1 cellular context compared by ENCODE assay signal in the genomic region with DNA sequence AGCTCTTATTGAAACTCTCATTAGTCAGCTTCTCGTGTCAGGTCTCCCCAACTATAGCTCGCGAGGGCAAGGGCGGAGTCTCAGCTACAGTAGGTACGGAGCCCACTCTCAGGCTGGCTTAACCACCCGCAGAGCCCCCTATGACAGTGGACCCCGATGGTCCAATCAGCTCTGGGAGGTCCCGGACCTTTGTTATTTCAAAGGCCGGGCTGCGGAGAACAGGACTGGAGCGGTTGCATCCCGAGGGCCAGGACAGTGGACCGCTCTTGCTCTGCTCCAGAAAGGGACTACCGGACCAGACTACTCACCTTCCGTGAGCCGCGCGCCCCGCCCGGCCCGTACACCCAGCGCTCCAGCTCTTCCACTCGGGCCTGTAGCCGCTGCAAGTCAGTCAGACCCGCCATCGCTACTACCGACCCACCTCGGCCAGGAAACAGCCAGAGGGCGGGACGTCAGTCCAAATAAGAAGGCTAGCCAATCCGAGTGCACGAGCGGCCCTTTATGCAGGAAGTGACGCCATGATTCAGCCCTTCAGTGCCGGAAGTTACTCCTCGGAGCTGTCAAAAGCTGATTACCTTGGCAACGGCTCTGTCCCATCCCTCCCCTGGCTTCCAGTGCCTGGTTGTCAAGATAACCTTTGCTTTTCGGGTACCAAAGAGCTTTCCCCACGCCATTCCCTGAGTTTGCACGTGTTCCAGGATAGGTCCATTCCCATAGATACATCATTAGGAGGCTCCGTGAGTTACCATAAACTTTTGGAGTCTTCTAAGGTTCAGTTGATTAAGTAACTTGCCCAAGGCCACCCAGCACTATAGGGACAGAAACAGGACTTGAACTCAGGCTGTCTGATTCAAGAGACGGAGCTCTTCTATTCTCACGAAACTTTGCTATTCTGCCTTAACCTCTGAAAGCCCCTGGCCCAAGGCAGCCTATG.
TF ChIP-seq lines count a peak whose summit lies in the region.

A gene (minus strand): TSS at position 435 of the 934 bp plus-strand sequence. CDS start 31 bp downstream, at position 404.

TF ChIP-seq in K562, 482 proteins besides CTCF, POLR2A, EP300 and RAD21 (continued from another document and continues in another):
- TF ChIP-seq, protein P1, sequence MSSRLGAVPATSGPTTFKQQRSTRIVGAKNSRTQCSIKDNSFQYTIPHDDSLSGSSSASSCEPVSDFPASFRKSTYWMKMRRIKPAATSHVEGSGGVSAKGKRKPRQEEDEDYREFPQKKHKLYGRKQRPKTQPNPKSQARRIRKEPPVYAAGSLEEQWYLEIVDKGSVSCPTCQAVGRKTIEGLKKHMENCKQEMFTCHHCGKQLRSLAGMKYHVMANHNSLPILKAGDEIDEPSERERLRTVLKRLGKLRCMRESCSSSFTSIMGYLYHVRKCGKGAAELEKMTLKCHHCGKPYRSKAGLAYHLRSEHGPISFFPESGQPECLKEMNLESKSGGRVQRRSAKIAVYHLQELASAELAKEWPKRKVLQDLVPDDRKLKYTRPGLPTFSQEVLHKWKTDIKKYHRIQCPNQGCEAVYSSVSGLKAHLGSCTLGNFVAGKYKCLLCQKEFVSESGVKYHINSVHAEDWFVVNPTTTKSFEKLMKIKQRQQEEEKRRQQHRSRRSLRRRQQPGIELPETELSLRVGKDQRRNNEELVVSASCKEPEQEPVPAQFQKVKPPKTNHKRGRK (tag; IDR thresholded peaks at IDR 0.05) = no peak
- TF ChIP-seq PTRF (tag; IDR thresholded peaks at IDR 0.05) = no peak
- TF ChIP-seq, protein P2, sequence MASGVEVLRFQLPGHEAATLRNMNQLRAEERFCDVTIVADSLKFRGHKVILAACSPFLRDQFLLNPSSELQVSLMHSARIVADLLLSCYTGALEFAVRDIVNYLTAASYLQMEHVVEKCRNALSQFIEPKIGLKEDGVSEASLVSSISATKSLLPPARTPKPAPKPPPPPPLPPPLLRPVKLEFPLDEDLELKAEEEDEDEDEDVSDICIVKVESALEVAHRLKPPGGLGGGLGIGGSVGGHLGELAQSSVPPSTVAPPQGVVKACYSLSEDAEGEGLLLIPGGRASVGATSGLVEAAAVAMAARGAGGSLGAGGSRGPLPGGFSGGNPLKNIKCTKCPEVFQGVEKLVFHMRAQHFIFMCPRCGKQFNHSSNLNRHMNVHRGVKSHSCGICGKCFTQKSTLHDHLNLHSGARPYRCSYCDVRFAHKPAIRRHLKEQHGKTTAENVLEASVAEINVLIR (CRISPR knock-in tag; IDR thresholded peaks at IDR 0.05) = peak; percentile 72
- peak; percentile 22; the same call in 1 of the 2 replicates for TF ChIP-seq EP400 (IDR thresholded peaks at IDR 0.05)
- no peak for TF ChIP-seq CBX8 (IDR thresholded peaks at IDR 0.05; ENCODE audit: borderline replicate concordance, extremely low read depth, low read depth, low read length, poor library complexity, severe bottlenecking)
- no peak for TF ChIP-seq HNRNPL (IDR thresholded peaks at IDR 0.05; ENCODE audit: low read depth, low read length)
- TF ChIP-seq DPF2 (IDR thresholded peaks at IDR 0.05) = no peak
- TF ChIP-seq GATA2 (CRISPR knock-in tag; IDR thresholded peaks at IDR 0.05) = no peak
- no peak for TF ChIP-seq ZNF133 (CRISPR knock-in tag; IDR thresholded peaks at IDR 0.05)
- TF ChIP-seq, protein P3, sequence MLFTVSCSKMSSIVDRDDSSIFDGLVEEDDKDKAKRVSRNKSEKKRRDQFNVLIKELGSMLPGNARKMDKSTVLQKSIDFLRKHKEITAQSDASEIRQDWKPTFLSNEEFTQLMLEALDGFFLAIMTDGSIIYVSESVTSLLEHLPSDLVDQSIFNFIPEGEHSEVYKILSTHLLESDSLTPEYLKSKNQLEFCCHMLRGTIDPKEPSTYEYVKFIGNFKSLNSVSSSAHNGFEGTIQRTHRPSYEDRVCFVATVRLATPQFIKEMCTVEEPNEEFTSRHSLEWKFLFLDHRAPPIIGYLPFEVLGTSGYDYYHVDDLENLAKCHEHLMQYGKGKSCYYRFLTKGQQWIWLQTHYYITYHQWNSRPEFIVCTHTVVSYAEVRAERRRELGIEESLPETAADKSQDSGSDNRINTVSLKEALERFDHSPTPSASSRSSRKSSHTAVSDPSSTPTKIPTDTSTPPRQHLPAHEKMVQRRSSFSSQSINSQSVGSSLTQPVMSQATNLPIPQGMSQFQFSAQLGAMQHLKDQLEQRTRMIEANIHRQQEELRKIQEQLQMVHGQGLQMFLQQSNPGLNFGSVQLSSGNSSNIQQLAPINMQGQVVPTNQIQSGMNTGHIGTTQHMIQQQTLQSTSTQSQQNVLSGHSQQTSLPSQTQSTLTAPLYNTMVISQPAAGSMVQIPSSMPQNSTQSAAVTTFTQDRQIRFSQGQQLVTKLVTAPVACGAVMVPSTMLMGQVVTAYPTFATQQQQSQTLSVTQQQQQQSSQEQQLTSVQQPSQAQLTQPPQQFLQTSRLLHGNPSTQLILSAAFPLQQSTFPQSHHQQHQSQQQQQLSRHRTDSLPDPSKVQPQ (CRISPR knock-in tag; IDR thresholded peaks at IDR 0.05; ENCODE audit: borderline replicate concordance) = no peak
- TF ChIP-seq SAP30 (IDR thresholded peaks at IDR 0.05; ENCODE audit: borderline replicate concordance, insufficient read depth, low read depth, low read length, poor library complexity, severe bottlenecking) = peak; percentile 49
- TF ChIP-seq ZNF140 (CRISPR knock-in tag; IDR thresholded peaks at IDR 0.05) = no peak
- TF ChIP-seq CBX2 (IDR thresholded peaks at IDR 0.05; ENCODE audit: insufficient read depth, low read length, poor library complexity, severe bottlenecking) = no peak
- TF ChIP-seq, protein P4, sequence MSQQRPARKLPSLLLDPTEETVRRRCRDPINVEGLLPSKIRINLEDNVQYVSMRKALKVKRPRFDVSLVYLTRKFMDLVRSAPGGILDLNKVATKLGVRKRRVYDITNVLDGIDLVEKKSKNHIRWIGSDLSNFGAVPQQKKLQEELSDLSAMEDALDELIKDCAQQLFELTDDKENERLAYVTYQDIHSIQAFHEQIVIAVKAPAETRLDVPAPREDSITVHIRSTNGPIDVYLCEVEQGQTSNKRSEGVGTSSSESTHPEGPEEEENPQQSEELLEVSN (IDR thresholded peaks at IDR 0.05; ENCODE audit: borderline replicate concordance in 1 of 2, extremely low read depth in 1 of 2, insufficient read depth in 1 of 2, insufficient read length in 1 of 2, low read depth in 1 of 2, low read length in 1 of 2, poor library complexity in 1 of 2, severe bottlenecking in 1 of 2) = peak in 1 of 2 experiments; percentile 21
- TF ChIP-seq CREB1 (IDR thresholded peaks at IDR 0.05) = peak; percentile 73
- TF ChIP-seq CREB1 (CRISPR knock-in tag; IDR thresholded peaks at IDR 0.05) = peak; percentile 84
- no peak for TF ChIP-seq ZNF41 (CRISPR knock-in tag; conservative IDR thresholded peaks at IDR 0.05)
- TF ChIP-seq ZNF311 (CRISPR knock-in tag; IDR thresholded peaks at IDR 0.05) = no peak
- peak; percentile 50 for TF ChIP-seq FOS (IDR thresholded peaks at IDR 0.05; ENCODE audit: extremely low read depth, insufficient read length)
- TF ChIP-seq, protein P5, sequence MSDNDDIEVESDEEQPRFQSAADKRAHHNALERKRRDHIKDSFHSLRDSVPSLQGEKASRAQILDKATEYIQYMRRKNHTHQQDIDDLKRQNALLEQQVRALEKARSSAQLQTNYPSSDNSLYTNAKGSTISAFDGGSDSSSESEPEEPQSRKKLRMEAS (CRISPR knock-in tag; IDR thresholded peaks at IDR 0.05) = peak; percentile 38; the same call in 1 of the 2 replicates
- no peak for TF ChIP-seq MCM7 (IDR thresholded peaks at IDR 0.05)
- TF ChIP-seq ELF1 (tag; IDR thresholded peaks at IDR 0.05) = peak; percentile 60
- TF ChIP-seq, protein P6, sequence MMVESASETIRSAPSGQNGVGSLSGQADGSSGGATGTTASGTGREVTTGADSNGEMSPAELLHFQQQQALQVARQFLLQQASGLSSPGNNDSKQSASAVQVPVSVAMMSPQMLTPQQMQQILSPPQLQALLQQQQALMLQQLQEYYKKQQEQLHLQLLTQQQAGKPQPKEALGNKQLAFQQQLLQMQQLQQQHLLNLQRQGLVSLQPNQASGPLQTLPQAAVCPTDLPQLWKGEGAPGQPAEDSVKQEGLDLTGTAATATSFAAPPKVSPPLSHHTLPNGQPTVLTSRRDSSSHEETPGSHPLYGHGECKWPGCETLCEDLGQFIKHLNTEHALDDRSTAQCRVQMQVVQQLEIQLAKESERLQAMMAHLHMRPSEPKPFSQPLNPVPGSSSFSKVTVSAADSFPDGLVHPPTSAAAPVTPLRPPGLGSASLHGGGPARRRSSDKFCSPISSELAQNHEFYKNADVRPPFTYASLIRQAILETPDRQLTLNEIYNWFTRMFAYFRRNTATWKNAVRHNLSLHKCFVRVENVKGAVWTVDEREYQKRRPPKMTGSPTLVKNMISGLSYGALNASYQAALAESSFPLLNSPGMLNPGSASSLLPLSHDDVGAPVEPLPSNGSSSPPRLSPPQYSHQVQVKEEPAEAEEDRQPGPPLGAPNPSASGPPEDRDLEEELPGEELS (CRISPR knock-in tag; IDR thresholded peaks at IDR 0.05; ENCODE audit: borderline replicate concordance) = no peak
- TF ChIP-seq KAT2B (IDR thresholded peaks at IDR 0.05; ENCODE audit: low read depth, low read length) = no peak
- no peak for TF ChIP-seq TARDBP (IDR thresholded peaks at IDR 0.05)
- TF ChIP-seq JUNB (CRISPR knock-in tag; conservative IDR thresholded peaks at IDR 0.05) = no peak
- no peak for TF ChIP-seq HDAC8 (tag; IDR thresholded peaks at IDR 0.05)
- no peak; the same call in 1 of the 2 replicates for TF ChIP-seq ETV1 (tag; conservative IDR thresholded peaks at IDR 0.05; ENCODE audit: low read depth)
- TF ChIP-seq MCM5 (IDR thresholded peaks at IDR 0.05; ENCODE audit: low read depth) = no peak
- TF ChIP-seq MEIS2 (IDR thresholded peaks at IDR 0.05; ENCODE audit: partially characterized antibody) = peak; percentile 78
- TF ChIP-seq L3MBTL2 (IDR thresholded peaks at IDR 0.05) = 0 out of 2 replicates have a peak, but pooled peaks have one; percentile 5
- TF ChIP-seq, protein P7, sequence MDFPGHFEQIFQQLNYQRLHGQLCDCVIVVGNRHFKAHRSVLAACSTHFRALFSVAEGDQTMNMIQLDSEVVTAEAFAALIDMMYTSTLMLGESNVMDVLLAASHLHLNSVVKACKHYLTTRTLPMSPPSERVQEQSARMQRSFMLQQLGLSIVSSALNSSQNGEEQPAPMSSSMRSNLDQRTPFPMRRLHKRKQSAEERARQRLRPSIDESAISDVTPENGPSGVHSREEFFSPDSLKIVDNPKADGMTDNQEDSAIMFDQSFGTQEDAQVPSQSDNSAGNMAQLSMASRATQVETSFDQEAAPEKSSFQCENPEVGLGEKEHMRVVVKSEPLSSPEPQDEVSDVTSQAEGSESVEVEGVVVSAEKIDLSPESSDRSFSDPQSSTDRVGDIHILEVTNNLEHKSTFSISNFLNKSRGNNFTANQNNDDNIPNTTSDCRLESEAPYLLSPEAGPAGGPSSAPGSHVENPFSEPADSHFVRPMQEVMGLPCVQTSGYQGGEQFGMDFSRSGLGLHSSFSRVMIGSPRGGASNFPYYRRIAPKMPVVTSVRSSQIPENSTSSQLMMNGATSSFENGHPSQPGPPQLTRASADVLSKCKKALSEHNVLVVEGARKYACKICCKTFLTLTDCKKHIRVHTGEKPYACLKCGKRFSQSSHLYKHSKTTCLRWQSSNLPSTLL (IDR thresholded peaks at IDR 0.05) = no peak
- no peak for TF ChIP-seq HNRNPK (IDR thresholded peaks at IDR 0.05; ENCODE audit: low read depth, low read length, poor library complexity, severe bottlenecking)
- no peak for TF ChIP-seq SRF (CRISPR knock-in tag; IDR thresholded peaks at IDR 0.05)
- peak; percentile 84 for TF ChIP-seq PHF20 (IDR thresholded peaks at IDR 0.05; ENCODE audit: partially characterized antibody)
- peak in 1 of 2 experiments; percentile 50; a peak in 1 of 4 replicates for TF ChIP-seq FOXA3 (CRISPR knock-in tag; conservative IDR thresholded peaks at IDR 0.05 in 1 of 2, IDR thresholded peaks at IDR 0.05 in 1 of 2)
- no peak for TF ChIP-seq TOE1 (IDR thresholded peaks at IDR 0.05; ENCODE audit: borderline replicate concordance)
- TF ChIP-seq TOE1 (CRISPR knock-in tag; IDR thresholded peaks at IDR 0.05; ENCODE audit: borderline replicate concordance, low read depth) = no peak
- peak; percentile 62; the same call in 1 of the 2 replicates for TF ChIP-seq C11orf30 (IDR thresholded peaks at IDR 0.05; ENCODE audit: low read depth)
- peak; percentile 47; the same call in 1 of the 2 replicates for TF ChIP-seq CTBP1 (IDR thresholded peaks at IDR 0.05; ENCODE audit: borderline replicate concordance)
- TF ChIP-seq CREM (IDR thresholded peaks at IDR 0.05; ENCODE audit: low read depth) = peak; percentile 94
- no peak for TF ChIP-seq ARHGAP35 (IDR thresholded peaks at IDR 0.05; ENCODE audit: partially characterized antibody)
- peak; percentile 33 for TF ChIP-seq RBM25 (IDR thresholded peaks at IDR 0.05; ENCODE audit: low read depth, low read length, severe bottlenecking)
- TF ChIP-seq ATF1 (CRISPR knock-in tag; IDR thresholded peaks at IDR 0.05) = no peak
- TF ChIP-seq ATF1 (tag; IDR thresholded peaks at IDR 0.05) = peak; percentile 84
- TF ChIP-seq SREBF2 (CRISPR knock-in tag; IDR thresholded peaks at IDR 0.05) = no peak
- no peak for TF ChIP-seq SREBF1 (IDR thresholded peaks at IDR 0.05; ENCODE audit: borderline replicate concordance, low read depth, low read length)
- TF ChIP-seq, protein P8, sequence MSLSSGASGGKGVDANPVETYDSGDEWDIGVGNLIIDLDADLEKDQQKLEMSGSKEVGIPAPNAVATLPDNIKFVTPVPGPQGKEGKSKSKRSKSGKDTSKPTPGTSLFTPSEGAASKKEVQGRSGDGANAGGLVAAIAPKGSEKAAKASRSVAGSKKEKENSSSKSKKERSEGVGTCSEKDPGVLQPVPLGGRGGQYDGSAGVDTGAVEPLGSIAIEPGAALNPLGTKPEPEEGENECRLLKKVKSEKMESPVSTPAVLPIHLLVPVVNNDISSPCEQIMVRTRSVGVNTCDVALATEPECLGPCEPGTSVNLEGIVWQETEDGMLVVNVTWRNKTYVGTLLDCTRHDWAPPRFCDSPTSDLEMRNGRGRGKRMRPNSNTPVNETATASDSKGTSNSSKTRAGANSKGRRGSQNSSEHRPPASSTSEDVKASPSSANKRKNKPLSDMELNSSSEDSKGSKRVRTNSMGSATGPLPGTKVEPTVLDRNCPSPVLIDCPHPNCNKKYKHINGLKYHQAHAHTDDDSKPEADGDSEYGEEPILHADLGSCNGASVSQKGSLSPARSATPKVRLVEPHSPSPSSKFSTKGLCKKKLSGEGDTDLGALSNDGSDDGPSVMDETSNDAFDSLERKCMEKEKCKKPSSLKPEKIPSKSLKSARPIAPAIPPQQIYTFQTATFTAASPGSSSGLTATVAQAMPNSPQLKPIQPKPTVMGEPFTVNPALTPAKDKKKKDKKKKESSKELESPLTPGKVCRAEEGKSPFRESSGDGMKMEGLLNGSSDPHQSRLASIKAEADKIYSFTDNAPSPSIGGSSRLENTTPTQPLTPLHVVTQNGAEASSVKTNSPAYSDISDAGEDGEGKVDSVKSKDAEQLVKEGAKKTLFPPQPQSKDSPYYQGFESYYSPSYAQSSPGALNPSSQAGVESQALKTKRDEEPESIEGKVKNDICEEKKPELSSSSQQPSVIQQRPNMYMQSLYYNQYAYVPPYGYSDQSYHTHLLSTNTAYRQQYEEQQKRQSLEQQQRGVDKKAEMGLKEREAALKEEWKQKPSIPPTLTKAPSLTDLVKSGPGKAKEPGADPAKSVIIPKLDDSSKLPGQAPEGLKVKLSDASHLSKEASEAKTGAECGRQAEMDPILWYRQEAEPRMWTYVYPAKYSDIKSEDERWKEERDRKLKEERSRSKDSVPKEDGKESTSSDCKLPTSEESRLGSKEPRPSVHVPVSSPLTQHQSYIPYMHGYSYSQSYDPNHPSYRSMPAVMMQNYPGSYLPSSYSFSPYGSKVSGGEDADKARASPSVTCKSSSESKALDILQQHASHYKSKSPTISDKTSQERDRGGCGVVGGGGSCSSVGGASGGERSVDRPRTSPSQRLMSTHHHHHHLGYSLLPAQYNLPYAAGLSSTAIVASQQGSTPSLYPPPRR (CRISPR knock-in tag; IDR thresholded peaks at IDR 0.05; ENCODE audit: borderline replicate concordance) = no peak
